11 cellular contexts compared by ENCODE assay signal in genomic region chr10:33136781-33137180, GRCh38.
A peak's percentile ranks its signal among the peaks of the same experiment; 100 is the strongest.
DNase-seq lines count a peak whose midpoint lies in the region; TF ChIP-seq lines count a peak whose summit lies in the region.
"Had no signal": no experiment of that assay in that cellular context is flagged by ENCODE, and none has a peak within 500 bp of the region (broad histone marks: within the 10 kb centered on the region; RNA-seq: fewer than 3 reads in every experiment).

No MANE protein-coding gene starts in this region.

- no peak overlapping the region for H2AFZ ChIP-seq in OCI-LY3 (ENCODE audit: low read depth, low read length)

- no peaks in the 10 kb centered on the region for H4K20me1 ChIP-seq in OCI-LY3 (ENCODE audit: insufficient read depth, low read length)

- TF ChIP-seq CTCF in OCI-LY3 (IDR thresholded peaks at IDR 0.05; ENCODE audit: low read depth, low read length) (no peak), tibial nerve (IDR thresholded peaks at IDR 0.05) (no peak)

- no peaks in the 10 kb centered on the region for H3K9me3 ChIP-seq in OCI-LY3 (ENCODE audit: insufficient read depth, low read length)
- H3K9me3 ChIP-seq in effector memory CD4-positive, alpha-beta T cell (ENCODE audit: control insufficient read depth, low read length): no peaks in the 10 kb centered on the region
- H3K9me3 ChIP-seq in skeletal muscle satellite cell (replicated peaks; ENCODE audit: low read length): no peaks in the 10 kb centered on the region
- no peaks in the 10 kb centered on the region for H3K9me3 ChIP-seq in tibial nerve

- no peaks in the 10 kb centered on the region for H3K79me2 ChIP-seq in OCI-LY3 (ENCODE audit: low read length)

- WGBS in tibial nerve, 2 donors: 46 to 52% methylated on average over 1 of the region's 1 CpG

- peak overlapping the region; percentile 14; the same call in 1 of the 2 replicates for H3K9ac ChIP-seq in OCI-LY3 (ENCODE audit: low read length)
- H3K9ac ChIP-seq in skeletal muscle satellite cell (ENCODE audit: low read depth, low read length): peak overlapping the region; percentile 44

- H3K36me3 ChIP-seq in OCI-LY3 (replicated peaks; ENCODE audit: low read depth, low read length) (no peaks in the 10 kb centered on the region), skeletal muscle satellite cell (ENCODE audit: insufficient read depth, low read length) (no peaks in the 10 kb centered on the region), tibial nerve (no peaks in the 10 kb centered on the region)
- H3K36me3 ChIP-seq in effector memory CD4-positive, alpha-beta T cell (ENCODE audit: control insufficient read depth, insufficient read depth, low read length): no peaks in the 10 kb centered on the region

- H3K4me2 ChIP-seq in OCI-LY3 (ENCODE audit: low read length): peak overlapping the region; percentile 58
- H3K4me2 ChIP-seq in skeletal muscle satellite cell (ENCODE audit: low read length): peak overlapping the region; percentile 75

- TF ChIP-seq EP300 in tibial nerve (IDR thresholded peaks at IDR 0.05): no peak

- peak; percentile 37 for DNase-seq in activated CD4-positive, alpha-beta T cell treated with anti-CD3 and anti-CD28 coated beads for 4 hours
- DNase-seq in activated CD4-positive, alpha-beta T cell treated with anti-CD3 and anti-CD28 coated beads, Interleukin-2, amount 50 U/mL, for 1 hour: no peak
- no peak for DNase-seq in effector memory CD4-positive, alpha-beta T cell
- DNase-seq in D341Med (ENCODE audit: low spot score): no peak
- DNase-seq in tibial nerve (ENCODE audit: low spot score in 2 of 2): no peak
- no peak for DNase-seq in NCI-H345 treated with DMSO at 0.1 percent for 48 hours (lab: John Stamatoyannopoulos, UW; ENCODE audit: unreplicated experiment)
- DNase-seq: left cardiac atrium, NCI-H1930 had no signal

- H3K4me1 ChIP-seq in OCI-LY3 (ENCODE audit: low read length) (peaks cover 56% of the 10 kb centered on the region), skeletal muscle satellite cell (ENCODE audit: control insufficient read depth, insufficient read depth, low read length) (peaks cover 46% of the 10 kb centered on the region), tibial nerve (no peaks in the 10 kb centered on the region)
- H3K4me1 ChIP-seq in effector memory CD4-positive, alpha-beta T cell (ENCODE audit: control insufficient read depth, insufficient read depth, low read length, poor library complexity, severe bottlenecking): peaks cover 86% of the 10 kb centered on the region

- no peak for TF ChIP-seq POLR2A in tibial nerve (IDR thresholded peaks at IDR 0.05)

- H3K27ac ChIP-seq in OCI-LY3 (ENCODE audit: low read length) (peak overlapping the region; percentile 60), tibial nerve (no peak overlapping the region)
- H3K27ac ChIP-seq in effector memory CD4-positive, alpha-beta T cell (ENCODE audit: insufficient read depth, low read length, poor library complexity, severe bottlenecking): peak overlapping the region; percentile 95
- H3K27ac ChIP-seq: SK-N-MC had no signal

- H3K4me3 ChIP-seq in OCI-LY3 (ENCODE audit: low read length): 0 out of 2 replicates have a peak overlapping the region, but pooled peaks have one; percentile 27
- no peak overlapping the region for H3K4me3 ChIP-seq in effector memory CD4-positive, alpha-beta T cell (ENCODE audit: insufficient read depth, low read depth, low read length, poor library complexity, severe bottlenecking)
- H3K4me3 ChIP-seq in skeletal muscle satellite cell (ENCODE audit: low read length): no peak overlapping the region
- H3K4me3 ChIP-seq in tibial nerve: no peak overlapping the region
- H3K4me3 ChIP-seq: SK-N-MC had no signal

- no peaks in the 10 kb centered on the region for H3K27me3 ChIP-seq in OCI-LY3 (ENCODE audit: low read depth, low read length)
- no peaks in the 10 kb centered on the region for H3K27me3 ChIP-seq in effector memory CD4-positive, alpha-beta T cell (replicated peaks; ENCODE audit: control insufficient read depth, insufficient read depth, low read length, poor library complexity, severe bottlenecking)
- H3K27me3 ChIP-seq in skeletal muscle satellite cell (ENCODE audit: control insufficient read depth, insufficient read depth, low read length): no peaks in the 10 kb centered on the region
- H3K27me3 ChIP-seq in tibial nerve: no peaks in the 10 kb centered on the region

Comparison
In these comparisons a context has a peak if more than half of its experiments do, and no peak if none do; other contexts are left out.
1. DNase-seq: peak in activated CD4-positive, alpha-beta T cell treated with anti-CD3 and anti-CD28 coated beads for 4 hours (2 of 2); none in activated CD4-positive, alpha-beta T cell treated with anti-CD3 and anti-CD28 coated beads, Interleukin-2, amount 50 U/mL, for 1 hour (single experiment), effector memory CD4-positive, alpha-beta T cell (0 of 3), D341Med (single experiment), tibial nerve (0 of 2) and NCI-H345 treated with DMSO at 0.1 percent for 48 hours (single experiment).
2. H3K27ac ChIP-seq: peak in OCI-LY3 (single experiment) and effector memory CD4-positive, alpha-beta T cell (single experiment); none in tibial nerve (0 of 4).